ENCODE assay signal across 9 cellular contexts in the genomic region with DNA sequence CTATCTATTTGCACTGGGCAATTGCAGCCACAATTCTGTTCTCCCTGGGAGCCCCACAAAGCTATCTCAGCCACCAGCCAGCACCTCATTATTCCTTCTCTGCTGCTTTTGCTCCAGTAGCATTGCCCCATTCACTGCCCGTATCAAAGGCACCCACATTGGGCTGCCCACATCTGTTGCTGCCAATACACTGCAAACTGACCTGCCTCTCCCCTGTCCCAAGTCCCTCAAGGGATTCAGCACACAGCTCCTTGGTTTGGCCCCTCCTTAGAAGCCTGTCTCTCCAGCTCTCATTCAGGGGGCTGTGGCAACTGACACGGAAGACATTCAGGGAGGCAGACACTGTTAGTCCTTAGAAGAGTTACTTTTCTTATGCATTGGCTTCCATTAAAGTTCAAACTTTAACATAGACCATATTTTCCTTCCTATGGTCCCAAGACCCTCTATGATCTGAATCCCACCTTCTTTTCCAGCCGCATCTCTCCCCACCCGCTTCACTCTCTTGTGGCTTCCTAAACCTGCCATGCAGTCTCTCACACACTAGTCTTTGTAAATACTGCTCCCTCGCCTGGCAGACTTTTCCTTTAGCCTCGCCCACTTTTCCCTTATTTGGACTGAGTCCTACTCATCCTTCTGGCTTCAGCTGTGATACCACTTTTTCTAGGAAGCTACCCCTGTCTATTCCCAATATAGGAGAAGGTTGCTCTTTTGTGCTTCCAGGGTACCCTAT. TPM values are rescaled to one million over a fixed set of nuclear protein-coding genes. Genes with fewer than 3 reads are reported as not detected.
DNase-seq lines count a peak whose midpoint lies in the region; TF ChIP-seq lines count a peak whose summit lies in the region.
"Had no signal": no experiment of that assay in that cellular context is flagged by ENCODE, and none has a peak within 500 bp of the region (broad histone marks: within the 10 kb centered on the region; RNA-seq: fewer than 3 reads in every experiment).

No MANE protein-coding gene starts in this region.

- H3K4me1 ChIP-seq in Karpas-422 (ENCODE audit: low read length), result no peaks in the 10 kb centered on the region

- H3K4me3 ChIP-seq in cardiac fibroblast (replicated peaks in 1 of 2; ENCODE audit: low read depth in 2 of 2, low read length in 2 of 2), result no peak overlapping the region
- no peak overlapping the region for H3K4me3 ChIP-seq in Karpas-422 (ENCODE audit: low read length)

- H3K9me2 ChIP-seq in Karpas-422 (replicated peaks; ENCODE audit: insufficient read depth, low read length), result no peaks in the 10 kb centered on the region

- H3K4me2 ChIP-seq in Karpas-422 (ENCODE audit: low read depth, low read length, poor library complexity, severe bottlenecking), result no peak overlapping the region

- no peak overlapping the region for H2AFZ ChIP-seq in Karpas-422 (ENCODE audit: low read length)

- H3K79me2 ChIP-seq in Karpas-422 (ENCODE audit: low read length), result no peaks in the 10 kb centered on the region

- no peaks in the 10 kb centered on the region for H3K27me3 ChIP-seq in Karpas-422 (ENCODE audit: low read length)

- H3K9ac ChIP-seq in Karpas-422 (ENCODE audit: low read length), result no peak overlapping the region

- H3K9me3 ChIP-seq in Karpas-422 (ENCODE audit: low read length), result no peaks in the 10 kb centered on the region

- no peaks in the 10 kb centered on the region for H3K36me3 ChIP-seq in Karpas-422 (ENCODE audit: insufficient read depth, low read length)

- no peak overlapping the region for H3K27ac ChIP-seq in Karpas-422 (ENCODE audit: low read length)

- DNase-seq in ELF-1 (ENCODE audit: low read depth, low spot score) (peak; percentile 75), NCI-H2196 (lab: John Stamatoyannopoulos, UW; ENCODE audit: unreplicated experiment) (peak; percentile 45), cardiac fibroblast (ENCODE audit: low read depth in 2 of 2) (peak; percentile 53 to 60), myocyte (ENCODE audit: low read depth) (peak; percentile 61), NCI-H2081 treated with DMSO at 0.1 percent for 48 hours (lab: John Stamatoyannopoulos, UW) (no peak), Karpas-422 (no peak), middle frontal gyrus (ENCODE audit: extremely low spot score, low spot score) (no peak)
- no peak for DNase-seq in stimulated activated CD8-positive, alpha-beta memory T cell treated with anti-CD3 and anti-CD28 coated beads, Interleukin-4, amount 100 ng/mL, for 48 hours
- DNase-seq: naive B cell had no signal

- no peaks in the 10 kb centered on the region for H4K20me1 ChIP-seq in Karpas-422 (ENCODE audit: insufficient read depth, low read depth, low read length)

- no peak for TF ChIP-seq CTCF in cardiac fibroblast (IDR thresholded peaks at IDR 0.05; ENCODE audit: low read depth, low read length)

RNA-seq across cellular contexts. Expression of a gene that starts 19.3 kb away (rescaled TPM):
- total RNA-seq in myocyte, result not detected in 2 replicates
- polyA plus RNA-seq in myocyte (2012), result not detected
- not detected in 2 replicates for total RNA-seq in Karpas-422 (2014; rRNA removed; shearing (Covaris generic); ENCODE audit: low replicate concordance)

RNA-seq across cellular contexts. Expression of a gene that starts 45.9 kb away (rescaled TPM):
- total RNA-seq in myocyte, result not detected in 2 replicates
- polyA plus RNA-seq in myocyte (2012), result not detected
- total RNA-seq in Karpas-422 (2014; rRNA removed; shearing (Covaris generic); ENCODE audit: low replicate concordance), result not detected in 2 replicates

RNA-seq across cellular contexts. Expression of a gene that starts 54.4 kb away (rescaled TPM):
- 0.70 and 0.88 TPM in 2 replicates for total RNA-seq in myocyte
- polyA plus RNA-seq in myocyte (2012), result 1.0 TPM
- 1.4 TPM in 2 replicates for total RNA-seq in Karpas-422 (2014; rRNA removed; shearing (Covaris generic); ENCODE audit: low replicate concordance)

Comparison
In these comparisons a context has a peak if more than half of its experiments do, and no peak if none do; other contexts are left out.
1. DNase-seq: peak in ELF-1 (single experiment), NCI-H2196 (single experiment), cardiac fibroblast (2 of 2) and myocyte (single experiment); none in NCI-H2081 treated with DMSO at 0.1 percent for 48 hours (single experiment), stimulated activated CD8-positive, alpha-beta memory T cell treated with anti-CD3 and anti-CD28 coated beads, Interleukin-4, amount 100 ng/mL, for 48 hours (single experiment), Karpas-422 (single experiment) and middle frontal gyrus (single experiment).